In genomic region chr10:35780970-35781642, GRCh38 we compare ENCODE assay signal across 19 cellular contexts.
DNase-seq lines count a peak whose midpoint lies in the region; ATAC-seq and TF ChIP-seq lines count a peak whose summit lies in the region.
"Had no signal": no experiment of that assay in that cellular context is flagged by ENCODE, and none has a peak within 500 bp of the region (broad histone marks: within the 10 kb centered on the region; RNA-seq: fewer than 3 reads in every experiment).

No MANE protein-coding gene starts in this region.

- POLR2A ChIA-PET in MCF 10A (lab: Yijun Ruan, JAX) = interaction anchor here (0.6 to 1.2 kb wide), 3 partner anchors 107 to 1470 kb away, joined by 3 to 5 read pairs (median 4); no protein-coding TSS in a partner anchor

- no peak overlapping the region for H3K27ac ChIP-seq in breast epithelium
- H3K27ac ChIP-seq in foreskin keratinocyte = no peak overlapping the region
- H3K27ac ChIP-seq: GM23248, WERI-Rb-1 had no signal

- H3K27me3 Mint-ChIP-seq in MCF 10A (ENCODE audit: insufficient read depth, unreplicated experiment) = no peaks in the 10 kb centered on the region

- peaks cover 8% of the 10 kb centered on the region for H3K9me3 Mint-ChIP-seq in MCF 10A (ENCODE audit: unreplicated experiment)

- intact Hi-C loops in MCF 10A (cut with micrococcal nuclease) (loop anchor here (1.0 to 5.0 kb wide), 2 partner anchors 944 to 996 kb away; no protein-coding TSS in a partner anchor), breast epithelium (cut with DNase I; ENCODE audit: low total_unique reads) (no loop called here)

- BruUV-seq in MCF 10A (replicated peaks; lab: Mats Ljungman, UMichigan) = no TSS peak

- peaks cover 34% of the 10 kb centered on the region for H3K4me1 Mint-ChIP-seq in MCF 10A (ENCODE audit: insufficient read depth, unreplicated experiment)

- H3K4me1 ChIP-seq in breast epithelium = no peaks in the 10 kb centered on the region
- H3K4me1 ChIP-seq in foreskin keratinocyte = no peaks in the 10 kb centered on the region

- no peaks in the 10 kb centered on the region for H3K9me3 ChIP-seq in breast epithelium

- ATAC-seq in foreskin keratinocyte (no peak), HG02678 (IDR thresholded peaks at IDR 0.05; ENCODE audit: unreplicated experiment) (no peak), HG03095 (IDR thresholded peaks at IDR 0.05; ENCODE audit: unreplicated experiment) (no peak), HG02571 (IDR thresholded peaks at IDR 0.05; ENCODE audit: unreplicated experiment) (no peak)
- ATAC-seq: right cardiac atrium had no signal

- TF ChIP-seq POLR2A in breast epithelium (IDR thresholded peaks at IDR 0.05) = no peak

- no peak overlapping the region for H3K4me3 Mint-ChIP-seq in MCF 10A (ENCODE audit: unreplicated experiment)
- H3K4me3 Mint-ChIP-seq: T-helper 1 cell treated with Interleukin-12 subunit alpha and Interleukin-12 subunit beta and Interleukin-4 antibody, amounts not matched to agents 30 μg/mL and 1 μg/mL, for 36 hours had no signal

- CTCF ChIA-PET in MCF 10A (lab: Yijun Ruan, JAX) = interaction anchor here (0.6 to 1.5 kb wide), 8 partner anchors 12 to 941 kb away, joined by 3 to 6 read pairs (median 4); no protein-coding TSS in a partner anchor

- no peak overlapping the region for H3K27ac Mint-ChIP-seq in MCF 10A (ENCODE audit: low read depth, unreplicated experiment)
- H3K27ac Mint-ChIP-seq: T-helper 1 cell treated with Interleukin-12 subunit alpha and Interleukin-12 subunit beta and Interleukin-4 antibody, amounts not matched to agents 30 μg/mL and 1 μg/mL, for 36 hours had no signal

- no peaks in the 10 kb centered on the region for H3K36me3 ChIP-seq in breast epithelium
- H3K36me3 ChIP-seq: WERI-Rb-1 had no signal

- DNase-seq in MCF 10A (ENCODE audit: unreplicated experiment) (peak; percentile 14), breast epithelium (ENCODE audit: low spot score in 2 of 2) (no peak), cardiac fibroblast (ENCODE audit: low read depth in 2 of 2) (peak; percentile 17 to 19), foreskin keratinocyte (peak; percentile 9 to 10), NCI-H774 (lab: John Stamatoyannopoulos, UW) (no peak)
- DNase-seq: activated CD4-positive, alpha-beta T cell treated with anti-CD3 and anti-CD28 coated beads, Interleukin-2, amount 50 U/mL, for 1 hour; activated effector memory CD4-positive, alpha-beta T cell treated with Interleukin-2 at 50 U/mL for 16 hours; C1 segment of cervical spinal cord; DMS153; GDM1; NCI-H748 treated with DMSO at 0.1 percent for 48 hours; stimulated activated CD4-positive, alpha-beta T cell treated with anti-CD3 and anti-CD28 coated beads, Interleukin-12 subunit alpha, Interleukin-12 subunit beta, amount 100 ng/mL, for 4 hours had no signal

- H3K36me3 Mint-ChIP-seq in MCF 10A (ENCODE audit: insufficient read depth, unreplicated experiment) = no peaks in the 10 kb centered on the region

- no peak overlapping the region for H3K4me3 ChIP-seq in breast epithelium
- no peak overlapping the region for H3K4me3 ChIP-seq in cardiac fibroblast (replicated peaks in 1 of 2; ENCODE audit: low read depth in 2 of 2, low read length in 2 of 2)
- H3K4me3 ChIP-seq: GM23248 had no signal

- no peak for TF ChIP-seq CTCF in MCF 10A (IDR thresholded peaks at IDR 0.05; ENCODE audit: unreplicated experiment)
- TF ChIP-seq CTCF in breast epithelium (IDR thresholded peaks at IDR 0.05) = no peak
- no peak for TF ChIP-seq CTCF in cardiac fibroblast (IDR thresholded peaks at IDR 0.05; ENCODE audit: low read depth, low read length)
- peak; percentile 58 for TF ChIP-seq CTCF in foreskin keratinocyte (conservative IDR thresholded peaks at IDR 0.05)

- H3K27me3 ChIP-seq in breast epithelium (no peaks in the 10 kb centered on the region), foreskin keratinocyte (no peaks in the 10 kb centered on the region)

Comparison
In these comparisons a context has a peak if more than half of its experiments do, and no peak if none do; other contexts are left out.
1. DNase-seq: peak in MCF 10A (single experiment), cardiac fibroblast (2 of 2) and foreskin keratinocyte (2 of 2); none in breast epithelium (0 of 2) and NCI-H774 (single experiment).